15 cellular contexts compared by ENCODE assay signal in genomic region chr2:130222523-130222922, GRCh38. TPM values are rescaled to one million over a fixed set of nuclear protein-coding genes. Genes with fewer than 3 reads are reported as not detected.
A peak's percentile ranks its signal among the peaks of the same experiment; 100 is the strongest.
DNase-seq lines count a peak whose midpoint lies in the region; ATAC-seq lines count a peak whose summit lies in the region.
"Not testable (repeated sequence)": the region's sequence is repeated elsewhere in the genome, so short reads cannot be mapped to it uniquely, and the experiment has no call there.
"Had no signal": no experiment of that assay in that cellular context is flagged by ENCODE, and none has a peak within 500 bp of the region (broad histone marks: within the 10 kb centered on the region; RNA-seq: fewer than 3 reads in every experiment).

No MANE protein-coding gene starts in this region.

- not testable (repeated sequence) for DNase-seq in activated T-helper 2 cell treated with anti-CD3 and anti-CD28 coated beads, Interferon-gamma antibody, Interleukin-2, Interleukin-4, amounts not matched to agents 10 μg/mL and 5 μg/mL and 100 μg/mL, durations not matched to agents 14 hours and 24 hours and 36 hours (ENCODE audit: low spot score)

- H3K27me3 Mint-ChIP-seq in activated T-helper 2 cell treated with anti-CD3 and anti-CD28 coated beads, Interferon-gamma antibody, Interleukin-2, Interleukin-4, amounts not matched to agents 10 μg/mL and 5 μg/mL and 100 μg/mL, durations not matched to agents 14 hours and 24 hours and 36 hours (ENCODE audit: low read depth) = not testable (repeated sequence)

- intact Hi-C loops in activated T-helper 2 cell treated with anti-CD3 and anti-CD28 coated beads, Interferon-gamma antibody, Interleukin-2, Interleukin-4, amounts not matched to agents 10 μg/mL and 5 μg/mL and 100 μg/mL, durations not matched to agents 14 hours and 24 hours and 36 hours (cut with micrococcal nuclease) = not testable (repeated sequence)

- ATAC-seq in GM18519 (IDR thresholded peaks at IDR 0.05; ENCODE audit: low FRiP score, unreplicated experiment) = peak; percentile 87
- peak; percentile 74 for ATAC-seq in GM19328 (IDR thresholded peaks at IDR 0.05; ENCODE audit: unreplicated experiment)
- ATAC-seq in GM21526 (IDR thresholded peaks at IDR 0.05; ENCODE audit: low FRiP score, unreplicated experiment) = peak; percentile 87
- ATAC-seq in HG02678 (IDR thresholded peaks at IDR 0.05; ENCODE audit: unreplicated experiment) = peak; percentile 77
- peak; percentile 84 for ATAC-seq in HG03066 (IDR thresholded peaks at IDR 0.05; ENCODE audit: low read depth, unreplicated experiment)
- ATAC-seq in HG03460 (IDR thresholded peaks at IDR 0.05; ENCODE audit: unreplicated experiment) = peak; percentile 86

- not testable (repeated sequence) for H3K4me1 Mint-ChIP-seq in activated T-helper 2 cell treated with anti-CD3 and anti-CD28 coated beads, Interferon-gamma antibody, Interleukin-2, Interleukin-4, amounts not matched to agents 10 μg/mL and 5 μg/mL and 100 μg/mL, durations not matched to agents 14 hours and 24 hours and 36 hours (ENCODE audit: low read depth)

- H3K36me3 Mint-ChIP-seq in activated T-helper 2 cell treated with anti-CD3 and anti-CD28 coated beads, Interferon-gamma antibody, Interleukin-2, Interleukin-4, amounts not matched to agents 10 μg/mL and 5 μg/mL and 100 μg/mL, durations not matched to agents 14 hours and 24 hours and 36 hours (ENCODE audit: low read depth) = not testable (repeated sequence)

- H3K27ac Mint-ChIP-seq in activated T-helper 2 cell treated with anti-CD3 and anti-CD28 coated beads, Interferon-gamma antibody, Interleukin-2, Interleukin-4, amounts not matched to agents 10 μg/mL and 5 μg/mL and 100 μg/mL, durations not matched to agents 14 hours and 24 hours and 36 hours = not testable (repeated sequence)

- H3K9me3 Mint-ChIP-seq in activated T-helper 2 cell treated with anti-CD3 and anti-CD28 coated beads, Interferon-gamma antibody, Interleukin-2, Interleukin-4, amounts not matched to agents 10 μg/mL and 5 μg/mL and 100 μg/mL, durations not matched to agents 14 hours and 24 hours and 36 hours = not testable (repeated sequence)

- peak overlapping the region; percentile 5 for H3K4me3 Mint-ChIP-seq in activated T-helper 2 cell treated with anti-CD3 and anti-CD28 coated beads, Interferon-gamma antibody, Interleukin-2, Interleukin-4, amounts not matched to agents 10 μg/mL and 5 μg/mL and 100 μg/mL, durations not matched to agents 14 hours and 24 hours and 36 hours (ENCODE audit: low read depth)

RNA-seq across cellular contexts. Expression of gene TUBA3E, which starts 24.3 kb away (rescaled TPM):
- total RNA-seq in activated T-helper 2 cell treated with anti-CD3 and anti-CD28 coated beads, Interferon-gamma antibody, Interleukin-2, Interleukin-4, amounts not matched to agents 10 μg/mL and 5 μg/mL and 100 μg/mL, durations not matched to agents 14 hours and 24 hours and 36 hours = not detected in 2 replicates
- total RNA-seq: adrenal gland; cerebellum; H1; liver; mesothelial cell of epicardium; naive thymus-derived CD4-positive, alpha-beta T cell; OCI-LY7; psoas muscle had no signal

RNA-seq across cellular contexts. Expression of gene MZT2B, which starts 40.5 kb away (rescaled TPM):
- total RNA-seq in activated T-helper 2 cell treated with anti-CD3 and anti-CD28 coated beads, Interferon-gamma antibody, Interleukin-2, Interleukin-4, amounts not matched to agents 10 μg/mL and 5 μg/mL and 100 μg/mL, durations not matched to agents 14 hours and 24 hours and 36 hours = 349 and 376 TPM in 2 replicates

RNA-seq across cellular contexts. Expression of gene SMPD4, which starts 41.1 kb away (rescaled TPM):
- 84.3 and 84.8 TPM in 2 replicates for total RNA-seq in activated T-helper 2 cell treated with anti-CD3 and anti-CD28 coated beads, Interferon-gamma antibody, Interleukin-2, Interleukin-4, amounts not matched to agents 10 μg/mL and 5 μg/mL and 100 μg/mL, durations not matched to agents 14 hours and 24 hours and 36 hours
